In genomic region chr3:71245052-71245488, GRCh38 we compare ENCODE assay signal across 10 cellular contexts.
DNase-seq lines count a peak whose midpoint lies in the region; ATAC-seq and TF ChIP-seq lines count a peak whose summit lies in the region.
"Had no signal": no experiment of that assay in that cellular context is flagged by ENCODE, and none has a peak within 500 bp of the region (broad histone marks: within the 10 kb centered on the region; RNA-seq: fewer than 3 reads in every experiment).

No MANE protein-coding gene starts in this region.

- H3K56ac ChIP-seq in H9 (ENCODE audit: insufficient read length, low read depth, low read length), result no peak overlapping the region

- H3K14ac ChIP-seq in H9 (ENCODE audit: insufficient read depth, low read length), result no peak overlapping the region

- H4K8ac ChIP-seq in H9 (replicated peaks; ENCODE audit: insufficient read length, low read depth, low read length), result no peak overlapping the region

- no peaks in the 10 kb centered on the region for H3K23me2 ChIP-seq in H9 (ENCODE audit: insufficient read length, low read depth, low read length, poor library complexity, severe bottlenecking)

- no peaks in the 10 kb centered on the region for H3K79me1 ChIP-seq in H9 (ENCODE audit: insufficient read depth, low read depth, low read length, poor library complexity, severe bottlenecking)

- H2AFZ ChIP-seq in H9 (ENCODE audit: low read length), result no peak overlapping the region

- H2BK12ac ChIP-seq in H9 (ENCODE audit: insufficient read length, low read depth, low read length), result no peak overlapping the region

- no peak overlapping the region for H3T11ph ChIP-seq in H9 (ENCODE audit: low read length)

- H3K18ac ChIP-seq in H9 (ENCODE audit: insufficient read length, low read depth, low read length), result peak overlapping the region; percentile 26

- ATAC-seq in right cardiac atrium (peak; percentile 23 to 34), HG02885 (IDR thresholded peaks at IDR 0.05; ENCODE audit: poor library complexity, unreplicated experiment) (no peak)

- no peaks in the 10 kb centered on the region; the same call in 1 of the 2 replicates for H3K79me2 ChIP-seq in H9 (ENCODE audit: insufficient read depth, low read length)

- peaks cover 24% of the 10 kb centered on the region; the same call in 1 of the 2 replicates for H3K4me1 ChIP-seq in H9 (ENCODE audit: insufficient read depth, low read length)
- peaks cover 4 to 32% of the 10 kb centered on the region in 2 donors for H3K4me1 ChIP-seq in ascending aorta
- peaks cover 11% of the 10 kb centered on the region for H3K4me1 ChIP-seq in right cardiac atrium (ENCODE audit: control insufficient read depth, insufficient read depth, low read length)
- H3K4me1 ChIP-seq in sigmoid colon, result peaks cover 0 to 54% (median 39%) of the 10 kb centered on the region in 4 donors

- no peak overlapping the region for H4K91ac ChIP-seq in H9 (ENCODE audit: insufficient read length, low read depth, low read length)

- H3K9me3 ChIP-seq in H9 (ENCODE audit: control insufficient read depth, low read depth, low read length) (no peaks in the 10 kb centered on the region), ascending aorta (no peaks in the 10 kb centered on the region), right cardiac atrium (ENCODE audit: control insufficient read depth, low read length) (no peaks in the 10 kb centered on the region), sigmoid colon (no peaks in the 10 kb centered on the region)

- no peak for TF ChIP-seq POLR2A in sigmoid colon (IDR thresholded peaks at IDR 0.05)

- H3K4me3 Mint-ChIP-seq in H9, result peak overlapping the region in 1 of 2 experiments; percentile 43; a peak in 3 of 5 replicates
- H3K4me3 Mint-ChIP-seq in immature natural killer cell, result no peak overlapping the region

- no peak overlapping the region for H3K23ac ChIP-seq in H9 (ENCODE audit: insufficient read length, low read depth, low read length)

- H2BK120ac ChIP-seq in H9 (ENCODE audit: low read depth, low read length, poor library complexity, severe bottlenecking), result no peak overlapping the region

- H3K27ac ChIP-seq in H9 (ENCODE audit: insufficient read length, low read depth, low read length) (no peak overlapping the region), ascending aorta (peak overlapping the region; percentile 86 to 87), right cardiac atrium (ENCODE audit: low read length) (peak overlapping the region; percentile 83), sigmoid colon (peak overlapping the region; percentile 79 to 89 (median 85))

- no CpG with 5 or more reads among the region's 6 CpGs for WGBS in H9 (ENCODE audit: extremely low coverage, insufficient read length, low lambda C conversion rate)
- WGBS in right cardiac atrium, result 27% methylated on average over 6 of the region's 6 CpGs
- 27 to 46% methylated on average over 6 of the region's 6 CpGs for WGBS in sigmoid colon, 2 donors

- H3K36me3 Mint-ChIP-seq in H9 (ENCODE audit: insufficient read depth in 1 of 3, low read depth in 3 of 3), result peaks cover 0 to 2% (median 2%) of the 10 kb centered on the region in 3 experiments; a peak in 2 of 7 replicates
- H3K36me3 Mint-ChIP-seq in immature natural killer cell, result peaks cover 0 to 2% (median 0%) of the 10 kb centered on the region in 3 donors

- H3K9me3 Mint-ChIP-seq in H9 (no peaks in the 10 kb centered on the region), immature natural killer cell (no peaks in the 10 kb centered on the region)

- H3K4me2 ChIP-seq in H9 (ENCODE audit: insufficient read depth, insufficient read length, low read length), result no peak overlapping the region

- H3K27ac Mint-ChIP-seq in H9, result peak overlapping the region; percentile 69 to 87 (median 73); a peak in 5 of 7 replicates
- no peak overlapping the region for H3K27ac Mint-ChIP-seq in immature natural killer cell

- no peaks in the 10 kb centered on the region for H3K27me3 Mint-ChIP-seq in H9 (ENCODE audit: low read depth)
- peaks cover 0 to 2% (median 0%) of the 10 kb centered on the region in 3 donors for H3K27me3 Mint-ChIP-seq in immature natural killer cell (ENCODE audit: low read depth in 3 of 3)

- H3K4ac ChIP-seq in H9 (ENCODE audit: low read depth, low read length), result no peak overlapping the region

- no peaks in the 10 kb centered on the region for H3K27me3 ChIP-seq in H9 (ENCODE audit: insufficient read depth, low read length)
- no peaks in the 10 kb centered on the region for H3K27me3 ChIP-seq in ascending aorta
- no peaks in the 10 kb centered on the region for H3K27me3 ChIP-seq in right cardiac atrium (ENCODE audit: control insufficient read depth, insufficient read depth)
- no peaks in the 10 kb centered on the region for H3K27me3 ChIP-seq in sigmoid colon

- H2AK5ac ChIP-seq in H9 (ENCODE audit: insufficient read length, low read length), result no peak overlapping the region

- peak overlapping the region; percentile 21 to 59 for H3K4me3 ChIP-seq in ascending aorta
- peak overlapping the region; percentile 47 for H3K4me3 ChIP-seq in right cardiac atrium (ENCODE audit: low read length)
- peak overlapping the region; percentile 41 to 52 (median 46) for H3K4me3 ChIP-seq in sigmoid colon

- TF ChIP-seq CTCF in H9 (conservative IDR thresholded peaks at IDR 0.05) (no peak), ascending aorta (IDR thresholded peaks at IDR 0.05) (no peak), sigmoid colon (IDR thresholded peaks at IDR 0.05) (no peak)

- TF ChIP-seq EP300 in sigmoid colon (IDR thresholded peaks at IDR 0.05), result peak in 1 of 4 donors; percentile 32

- H4K20me1 ChIP-seq in H9 (ENCODE audit: control insufficient read depth, insufficient read depth, insufficient read length), result no peaks in the 10 kb centered on the region

- H2BK15ac ChIP-seq in H9 (ENCODE audit: low read depth, low read length), result no peak overlapping the region

- no peak overlapping the region for H3K9ac ChIP-seq in H9 (ENCODE audit: extremely low read depth, insufficient read length, low read length)

- H2BK20ac ChIP-seq in H9 (ENCODE audit: low read depth, low read length, poor library complexity, severe bottlenecking), result no peak overlapping the region

- DNase-seq in H9, result no peak
- peak in 1 of 2 donors; percentile 76 for DNase-seq in ascending aorta (ENCODE audit: low spot score in 2 of 2)
- DNase-seq in right cardiac atrium, result no peak
- peak; percentile 87 for DNase-seq in sigmoid colon
- DNase-seq in immature natural killer cell, result no peak
- DNase-seq in NCI-H1694 treated with DMSO at 0.1 percent for 48 hours (lab: John Stamatoyannopoulos, UW), result no peak
- no peak for DNase-seq in HuH-7.5 (ENCODE audit: low spot score)
- DNase-seq: amniotic stem cell, NCI-H2171 had no signal

- H3K36me3 ChIP-seq in ascending aorta (no peaks in the 10 kb centered on the region), sigmoid colon (no peaks in the 10 kb centered on the region)

- H2BK5ac ChIP-seq in H9 (ENCODE audit: insufficient read length, low read length), result no peak overlapping the region

- H3K4me1 Mint-ChIP-seq in H9 (peaks cover 69 to 77% of the 10 kb centered on the region in 2 experiments), immature natural killer cell (peaks cover 9% of the 10 kb centered on the region in 2 donors)

- H4K5ac ChIP-seq in H9 (ENCODE audit: insufficient read length, low read depth, low read length), result no peak overlapping the region

- intact Hi-C loops in ascending aorta (cut with DNase I) (loop anchor here (5.0 kb wide), 2 partner anchors 57 to 253 kb away; no protein-coding TSS in a partner anchor), right cardiac atrium (cut with DNase I) (loop anchor here in 1 of 4 donors (5.0 to 10.0 kb wide), 2 partner anchors 110 to 337 kb away; partner anchors contain the start of gene FOXP1), sigmoid colon (cut with DNase I) (loop anchor here (2.0 to 5.0 kb wide), 5 partner anchors 34 to 263 kb away; no protein-coding TSS in a partner anchor)

Comparison
In these comparisons a context has a peak if more than half of its experiments do, and no peak if none do; other contexts are left out.
1. H3K27ac Mint-ChIP-seq: peak in H9 (3 of 3); none in immature natural killer cell (0 of 6).
2. Peak in every context shown above with its lines, with median percentiles within 50 percentile points of each other: H3K4me3 ChIP-seq.